ENCODE assay signal across 11 cellular contexts in genomic region chr7:44102846-44103565, GRCh38. TPM values are rescaled to one million over a fixed set of nuclear protein-coding genes. Genes with fewer than 3 reads are reported as not detected.
DNase-seq lines count a peak whose midpoint lies in the region; ATAC-seq and TF ChIP-seq lines count a peak whose summit lies in the region.
"Had no signal": no experiment of that assay in that cellular context is flagged by ENCODE, and none has a peak within 500 bp of the region (broad histone marks: within the 10 kb centered on the region; RNA-seq: fewer than 3 reads in every experiment).

No MANE protein-coding gene starts in this region.

- peak overlapping the region in 8 of 11 experiments; percentile 84 to 97 (median 91); a peak in 14 of 22 replicates for H3K27ac ChIP-seq in BLaER1 treated with 17β-estradiol and CSF1 and Interleukin-3, amounts not matched to agents 10 nM and 100 nM
- H3K27ac ChIP-seq in coronary artery (peak overlapping the region; percentile 98 to 99), osteoblast (ENCODE audit: low read depth, low read length) (peak overlapping the region; percentile 95)

- H3K79me2 ChIP-seq in osteoblast (ENCODE audit: insufficient read depth, low read length): peaks cover 35% of the 10 kb centered on the region

- intact Hi-C loops in head of caudate nucleus (cut with DNase I): no loop called here

- H3K4me3 ChIP-seq in BLaER1 treated with 17β-estradiol and CSF1 and Interleukin-3, amounts not matched to agents 10 nM and 100 nM: peak overlapping the region in 5 of 10 experiments; percentile 72 to 84 (median 76); a peak in 9 of 20 replicates
- peak overlapping the region; percentile 49; the same call in 1 of the 2 replicates for H3K4me3 ChIP-seq in Jurkat, Clone E6-1 (ENCODE audit: low read length)
- H3K4me3 ChIP-seq in coronary artery (peak overlapping the region; percentile 80), osteoblast (ENCODE audit: insufficient read depth, low read length) (no peak overlapping the region)

- peaks cover 0 to 35% (median 32%) of the 10 kb centered on the region in 11 experiments; a peak in 18 of 22 replicates for H4K20me1 ChIP-seq in BLaER1 treated with 17β-estradiol and CSF1 and Interleukin-3, amounts not matched to agents 10 nM and 100 nM
- peaks cover 21% of the 10 kb centered on the region for H4K20me1 ChIP-seq in osteoblast (ENCODE audit: insufficient read depth, low read length)

- no peak for TF ChIP-seq CTCF in coronary artery (IDR thresholded peaks at IDR 0.05)
- no peak for TF ChIP-seq CTCF in osteoblast (IDR thresholded peaks at IDR 0.05; ENCODE audit: extremely low read depth, low read depth, low read length)

- peaks cover 73 to 92% (median 88%) of the 10 kb centered on the region in 10 experiments for H3K4me1 ChIP-seq in BLaER1 treated with 17β-estradiol and CSF1 and Interleukin-3, amounts not matched to agents 10 nM and 100 nM
- peaks cover 55% of the 10 kb centered on the region for H3K4me1 ChIP-seq in osteoblast (ENCODE audit: insufficient read depth, low read length)

- H3K36me3 ChIP-seq in BLaER1 treated with 17β-estradiol and CSF1 and Interleukin-3, amounts not matched to agents 10 nM and 100 nM: peaks cover 4 to 23% (median 21%) of the 10 kb centered on the region in 11 experiments; a peak in 19 of 22 replicates
- H3K36me3 ChIP-seq in osteoblast (ENCODE audit: insufficient read depth, low read length): peaks cover 17% of the 10 kb centered on the region

- no peaks in the 10 kb centered on the region for H3K9me3 ChIP-seq in BLaER1 treated with 17β-estradiol and CSF1 and Interleukin-3, amounts not matched to agents 10 nM and 100 nM (replicated peaks in 1 of 11)
- H3K9me3 ChIP-seq in osteoblast (ENCODE audit: low read depth, low read length): no peaks in the 10 kb centered on the region

- peak overlapping the region; percentile 20 for H2AFZ ChIP-seq in osteoblast (ENCODE audit: low read length)

- no peak for DNase-seq in Jurkat, Clone E6-1 (ENCODE audit: low read depth, low spot score)
- no peak for DNase-seq in coronary artery (ENCODE audit: low spot score)
- peak; percentile 80 for DNase-seq in osteoblast (ENCODE audit: insufficient read length, low spot score, missing footprints)
- DNase-seq in head of caudate nucleus: no peak
- DNase-seq: NCI-H2029 treated with DMSO at 0.1 percent for 48 hours; stimulated activated CD4-positive, alpha-beta T cell treated with anti-CD3 and anti-CD28 coated beads, Interleukin-15, amount 100 ng/mL, for 24 hours had no signal

- H3K4me2 ChIP-seq in BLaER1 treated with 17β-estradiol and CSF1 and Interleukin-3, amounts not matched to agents 10 nM and 100 nM: peak overlapping the region; percentile 81 to 97 (median 91)
- H3K4me2 ChIP-seq in osteoblast (ENCODE audit: insufficient read depth, low read length): peak overlapping the region; percentile 11

- ATAC-seq in GM18861 (IDR thresholded peaks at IDR 0.05; ENCODE audit: unreplicated experiment) (no peak), GM21717 (IDR thresholded peaks at IDR 0.05; ENCODE audit: unreplicated experiment) (no peak), GM19324 (IDR thresholded peaks at IDR 0.05; ENCODE audit: low FRiP score, unreplicated experiment) (no peak)

- H3K9ac ChIP-seq in BLaER1 treated with 17β-estradiol and CSF1 and Interleukin-3, amounts not matched to agents 10 nM and 100 nM: peak overlapping the region in 8 of 11 experiments; percentile 1 to 89 (median 80); a peak in 12 of 22 replicates

- no peaks in the 10 kb centered on the region; a peak in 1 of 22 replicates for H3K27me3 ChIP-seq in BLaER1 treated with 17β-estradiol and CSF1 and Interleukin-3, amounts not matched to agents 10 nM and 100 nM
- no peaks in the 10 kb centered on the region for H3K27me3 ChIP-seq in osteoblast (ENCODE audit: insufficient read depth, low read length)

RNA-seq across cellular contexts. Expression of gene AEBP1, which starts 1.1 kb away (rescaled TPM):
- 63.2 TPM for polyA plus RNA-seq in Jurkat, Clone E6-1 (2012; ENCODE audit: insufficient read depth, insufficient read length)
- 219 and 267 TPM in 2 replicates for total RNA-seq in osteoblast

RNA-seq across cellular contexts. Expression of gene POLD2, which starts 20.3 kb away (rescaled TPM):
- polyA plus RNA-seq in Jurkat, Clone E6-1 (2012; ENCODE audit: insufficient read depth, insufficient read length): 300 TPM
- total RNA-seq in osteoblast: 69.2 and 80.3 TPM in 2 replicates

RNA-seq across cellular contexts. Expression of gene POLM, which starts 20.7 kb away (rescaled TPM):
- 34.9 TPM for polyA plus RNA-seq in Jurkat, Clone E6-1 (2012; ENCODE audit: insufficient read depth, insufficient read length)
- 35.9 and 40.9 TPM in 2 replicates for total RNA-seq in osteoblast

RNA-seq across cellular contexts. Expression of gene PGAM2, which starts 37.6 kb away (rescaled TPM):
- polyA plus RNA-seq in Jurkat, Clone E6-1 (2012; ENCODE audit: insufficient read depth, insufficient read length): not detected
- 0.29 and 0.36 TPM in 2 replicates for total RNA-seq in osteoblast
- total RNA-seq: endothelial cell of umbilical vein had no signal

RNA-seq across cellular contexts. Expression of gene MYL7, which starts 38.1 kb away (rescaled TPM):
- polyA plus RNA-seq in Jurkat, Clone E6-1 (2012; ENCODE audit: insufficient read depth, insufficient read length): not detected
- total RNA-seq in osteoblast: not detected in 2 replicates
- total RNA-seq: endothelial cell of umbilical vein had no signal
- polyA plus RNA-seq: endothelial cell of umbilical vein had no signal
